22 cellular contexts compared by ENCODE assay signal in genomic region chr9:77305622-77306365, GRCh38.
DNase-seq lines count a peak whose midpoint lies in the region; ATAC-seq and TF ChIP-seq lines count a peak whose summit lies in the region.
"Had no signal": no experiment of that assay in that cellular context is flagged by ENCODE, and none has a peak within 500 bp of the region (broad histone marks: within the 10 kb centered on the region; RNA-seq: fewer than 3 reads in every experiment).

No MANE protein-coding gene starts in this region.

- peaks cover 6% of the 10 kb centered on the region for H3K4me1 Mint-ChIP-seq in T-helper 2 cell treated with Interferon-gamma antibody and Interleukin-4, amounts not matched to agents 5 μg/mL and 100 μg/mL, for 36 hours (ENCODE audit: low read depth)
- H3K4me1 Mint-ChIP-seq in activated CD8-positive, alpha-beta memory T cell treated with anti-CD3 and anti-CD28 coated beads, Interleukin-2, amount 10 ng/mL, durations not matched to agents 7 days and 5 days, result peaks cover 2% of the 10 kb centered on the region
- H3K4me1 Mint-ChIP-seq: CD8-positive, alpha-beta memory T cell; neural crest cell had no signal

- CTCF ChIA-PET in activated CD8-positive, alpha-beta memory T cell treated with anti-CD3 and anti-CD28 coated beads, Interleukin-2, amount 10 ng/mL, durations not matched to agents 7 days and 5 days (lab: Charles Lee), result interaction anchor here (1.2 kb wide), 1 partner anchor 9 kb away, joined by 3 read pairs; no protein-coding TSS in a partner anchor

- peak overlapping the region; percentile 56 for H3K27ac Mint-ChIP-seq in T-helper 2 cell treated with Interferon-gamma antibody and Interleukin-4, amounts not matched to agents 5 μg/mL and 100 μg/mL, for 36 hours
- no peak overlapping the region for H3K27ac Mint-ChIP-seq in activated CD8-positive, alpha-beta memory T cell treated with anti-CD3 and anti-CD28 coated beads, Interleukin-2, amount 10 ng/mL, durations not matched to agents 7 days and 5 days
- H3K27ac Mint-ChIP-seq: activated naive CD8-positive, alpha-beta T cell treated with anti-CD3 and anti-CD28 coated beads, Interleukin-2, amount 10 ng/mL, durations not matched to agents 7 days and 5 days; activated T-helper 1 cell treated with anti-CD3 and anti-CD28 coated beads, Interleukin-12 subunit alpha, Interleukin-12 subunit beta, Interleukin-2, Interleukin-4 antibody, amounts not matched to agents 30 ng/mL and 10 ng/mL and 1 ng/mL, durations not matched to agents 14 hours and 24 hours and 36 hours; mesothelial cell of epicardium; type B pancreatic cell had no signal

- ATAC-seq in GM19035 (IDR thresholded peaks at IDR 0.05; ENCODE audit: unreplicated experiment), result no peak
- no peak for ATAC-seq in activated CD8-positive, alpha-beta memory T cell treated with anti-CD3 and anti-CD28 coated beads, Interleukin-2, amount 10 ng/mL, durations not matched to agents 7 days and 5 days
- ATAC-seq: activated CD8-positive, alpha-beta T cell treated with anti-CD3 and anti-CD28 coated beads for 36 hours; K562 had no signal

- no peaks in the 10 kb centered on the region for H3K9me3 ChIP-seq in adipocyte (ENCODE audit: control insufficient read depth, low read length)
- H3K9me3 ChIP-seq: HAP-1 had no signal

- peaks cover 25% of the 10 kb centered on the region for H3K36me3 Mint-ChIP-seq in T-helper 2 cell treated with Interferon-gamma antibody and Interleukin-4, amounts not matched to agents 5 μg/mL and 100 μg/mL, for 36 hours (ENCODE audit: low read depth)
- H3K36me3 Mint-ChIP-seq in activated CD8-positive, alpha-beta memory T cell treated with anti-CD3 and anti-CD28 coated beads, Interleukin-2, amount 10 ng/mL, durations not matched to agents 7 days and 5 days, result peaks cover 22% of the 10 kb centered on the region

- no peaks in the 10 kb centered on the region for H3K27me3 ChIP-seq in adipocyte (replicated peaks; ENCODE audit: control insufficient read depth, insufficient read depth, low read length)
- H3K27me3 ChIP-seq: cardiac muscle cell had no signal

- H3K4me1 ChIP-seq in adipocyte (ENCODE audit: control insufficient read depth, insufficient read depth, low read length), result peaks cover 24% of the 10 kb centered on the region
- H3K4me1 ChIP-seq: HAP-1 had no signal

- H3K4me3 ChIP-seq in adipocyte (ENCODE audit: low read length) (no peak overlapping the region), fibroblast of mammary gland (ENCODE audit: control insufficient read depth, low read depth, low read length) (no peak overlapping the region), skeletal muscle cell (ENCODE audit: low read depth, low read length) (no peak overlapping the region)
- H3K4me3 ChIP-seq: cardiac muscle cell, HAP-1, K562 had no signal

- H3K9me3 Mint-ChIP-seq in T-helper 2 cell treated with Interferon-gamma antibody and Interleukin-4, amounts not matched to agents 5 μg/mL and 100 μg/mL, for 36 hours, result no peaks in the 10 kb centered on the region
- H3K9me3 Mint-ChIP-seq in activated CD8-positive, alpha-beta memory T cell treated with anti-CD3 and anti-CD28 coated beads, Interleukin-2, amount 10 ng/mL, durations not matched to agents 7 days and 5 days (ENCODE audit: low read depth), result no peaks in the 10 kb centered on the region
- H3K9me3 Mint-ChIP-seq: activated CD8-positive, alpha-beta T cell treated with anti-CD3 and anti-CD28 coated beads for 36 hours; activated naive CD8-positive, alpha-beta T cell treated with anti-CD3 and anti-CD28 coated beads, Interleukin-2, amount 10 ng/mL, durations not matched to agents 7 days and 5 days; activated T-helper 1 cell treated with anti-CD3 and anti-CD28 coated beads, Interleukin-12 subunit alpha, Interleukin-12 subunit beta, Interleukin-2, Interleukin-4 antibody, amounts not matched to agents 30 ng/mL and 10 ng/mL and 1 ng/mL, durations not matched to agents 14 hours and 24 hours and 36 hours; CD8-positive, alpha-beta memory T cell; mesothelial cell of epicardium; neural crest cell; stimulated activated naive CD8-positive, alpha-beta T cell treated with anti-CD3 and anti-CD28 coated beads, Interleukin-15, Interleukin-2, amounts not matched to agents 100 ng/mL and 50 ng/mL, for 24 hours; type B pancreatic cell had no signal

- peak overlapping the region; percentile 46 for H3K9ac ChIP-seq in adipocyte (ENCODE audit: low read length)

- H3K27me3 Mint-ChIP-seq in T-helper 2 cell treated with Interferon-gamma antibody and Interleukin-4, amounts not matched to agents 5 μg/mL and 100 μg/mL, for 36 hours (ENCODE audit: low read depth), result no peaks in the 10 kb centered on the region
- H3K27me3 Mint-ChIP-seq in activated CD8-positive, alpha-beta memory T cell treated with anti-CD3 and anti-CD28 coated beads, Interleukin-2, amount 10 ng/mL, durations not matched to agents 7 days and 5 days, result no peaks in the 10 kb centered on the region
- H3K27me3 Mint-ChIP-seq: activated CD8-positive, alpha-beta T cell treated with anti-CD3 and anti-CD28 coated beads for 36 hours; activated naive CD8-positive, alpha-beta T cell treated with anti-CD3 and anti-CD28 coated beads, Interleukin-2, amount 10 ng/mL, durations not matched to agents 7 days and 5 days; CD8-positive, alpha-beta memory T cell; stimulated activated naive CD8-positive, alpha-beta T cell treated with anti-CD3 and anti-CD28 coated beads, Interleukin-15, Interleukin-2, amounts not matched to agents 100 ng/mL and 50 ng/mL, for 24 hours; type B pancreatic cell had no signal

- no peak for DNase-seq in T-helper 2 cell treated with Interferon-gamma antibody and Interleukin-4, amounts not matched to agents 5 μg/mL and 100 μg/mL, for 36 hours (ENCODE audit: low spot score)
- no peak for DNase-seq in T-helper 2 cell
- peak; percentile 62 for DNase-seq in adipocyte (ENCODE audit: low read depth)
- DNase-seq in fibroblast of mammary gland (ENCODE audit: low read depth), result peak; percentile 49
- DNase-seq in skeletal muscle cell (ENCODE audit: low read depth), result peak; percentile 16
- DNase-seq in activated CD4-positive, alpha-beta T cell treated with anti-CD3 and anti-CD28 coated beads, Interleukin-2, amount 50 U/mL, for 1 hour, result no peak
- no peak for DNase-seq in activated CD8-positive, alpha-beta memory T cell treated with anti-CD3 and anti-CD28 coated beads, Interleukin-2, amount 10 ng/mL, durations not matched to agents 7 days and 5 days
- DNase-seq: activated CD8-positive, alpha-beta T cell treated with anti-CD3 and anti-CD28 coated beads for 36 hours; activated naive CD8-positive, alpha-beta T cell treated with anti-CD3 and anti-CD28 coated beads, Interleukin-2, amount 10 ng/mL, durations not matched to agents 7 days and 5 days; CD8-positive, alpha-beta memory T cell; DMS79 treated with DMSO at 0.1 percent for 48 hours; NCI-H2081; retina had no signal

- TF ChIP-seq CTCF in fibroblast of mammary gland (conservative IDR thresholded peaks at IDR 0.05; ENCODE audit: control insufficient read depth, insufficient read depth, low read depth, low read length), result no peak

- H3K4me3 Mint-ChIP-seq in T-helper 2 cell treated with Interferon-gamma antibody and Interleukin-4, amounts not matched to agents 5 μg/mL and 100 μg/mL, for 36 hours, result no peak overlapping the region
- H3K4me3 Mint-ChIP-seq in activated CD8-positive, alpha-beta memory T cell treated with anti-CD3 and anti-CD28 coated beads, Interleukin-2, amount 10 ng/mL, durations not matched to agents 7 days and 5 days, result no peak overlapping the region
- H3K4me3 Mint-ChIP-seq: activated CD8-positive, alpha-beta T cell treated with anti-CD3 and anti-CD28 coated beads for 36 hours; activated naive CD8-positive, alpha-beta T cell treated with anti-CD3 and anti-CD28 coated beads, Interleukin-2, amount 10 ng/mL, durations not matched to agents 7 days and 5 days; activated T-helper 1 cell treated with anti-CD3 and anti-CD28 coated beads, Interleukin-12 subunit alpha, Interleukin-12 subunit beta, Interleukin-2, Interleukin-4 antibody, amounts not matched to agents 30 ng/mL and 10 ng/mL and 1 ng/mL, durations not matched to agents 14 hours and 24 hours and 36 hours; mesothelial cell of epicardium; neural crest cell; stimulated activated naive CD8-positive, alpha-beta T cell treated with anti-CD3 and anti-CD28 coated beads, Interleukin-15, Interleukin-2, amounts not matched to agents 100 ng/mL and 50 ng/mL, for 24 hours; type B pancreatic cell had no signal

- no peaks in the 10 kb centered on the region for H3K36me3 ChIP-seq in adipocyte (ENCODE audit: control insufficient read depth, insufficient read depth, low read length, severe bottlenecking)
- H3K36me3 ChIP-seq: HAP-1 had no signal

Comparison
In these comparisons a context has a peak if more than half of its experiments do, and no peak if none do; other contexts are left out.
1. DNase-seq: peak in adipocyte (single experiment), fibroblast of mammary gland (single experiment) and skeletal muscle cell (single experiment); none in T-helper 2 cell treated with Interferon-gamma antibody and Interleukin-4, amounts not matched to agents 5 μg/mL and 100 μg/mL, for 36 hours (single experiment), T-helper 2 cell (0 of 5), activated CD4-positive, alpha-beta T cell treated with anti-CD3 and anti-CD28 coated beads, Interleukin-2, amount 50 U/mL, for 1 hour (single experiment) and activated CD8-positive, alpha-beta memory T cell treated with anti-CD3 and anti-CD28 coated beads, Interleukin-2, amount 10 ng/mL, durations not matched to agents 7 days and 5 days (single experiment).